ENCODE assay signal across 9 cellular contexts in the genomic region with DNA sequence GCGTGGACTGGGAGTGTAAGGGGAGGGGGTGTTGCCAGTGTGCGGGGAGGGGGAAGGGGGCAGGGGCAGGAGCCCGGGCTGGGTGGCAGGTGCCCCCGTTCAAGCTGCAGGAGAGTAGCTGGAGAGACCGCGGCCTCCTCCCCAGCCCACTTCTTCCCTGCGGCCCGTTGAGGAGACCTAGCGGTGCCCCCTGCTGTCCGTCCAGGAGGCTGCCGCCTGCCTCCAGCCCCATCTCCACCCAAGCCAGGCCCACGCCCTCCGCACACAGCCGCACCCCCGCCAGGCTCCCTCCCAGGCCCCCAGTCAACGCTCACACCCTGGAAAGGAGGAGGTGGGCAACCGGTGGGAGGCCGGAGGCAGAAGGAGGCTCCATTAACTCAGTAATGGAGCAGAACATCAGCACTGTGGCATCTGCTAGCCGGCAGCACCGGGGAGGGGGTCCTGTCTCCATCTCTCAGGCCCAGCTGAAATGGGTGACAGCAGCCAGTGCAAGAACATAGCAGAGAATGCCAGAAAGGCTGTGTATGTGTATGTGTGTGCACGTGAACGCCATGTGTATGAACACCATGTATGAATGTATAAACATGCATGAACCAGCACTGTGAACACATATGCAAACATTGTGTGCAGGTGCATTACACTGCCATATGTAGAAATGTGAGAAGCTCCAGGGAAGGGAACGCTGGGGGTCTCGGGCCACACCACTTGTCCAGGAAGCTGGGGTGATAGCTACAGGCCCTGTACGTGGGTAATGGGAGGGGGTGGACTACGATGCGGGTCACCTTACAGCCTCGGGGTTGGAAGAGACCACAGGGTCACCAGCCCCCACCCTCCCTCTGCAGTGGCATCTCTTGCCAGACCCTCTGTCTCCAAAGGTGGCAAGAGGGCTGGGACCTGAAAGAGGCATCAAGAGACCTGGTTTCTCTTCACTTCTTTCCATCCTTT.
DNase-seq lines count a peak whose midpoint lies in the region; ATAC-seq, FAIRE-seq and TF ChIP-seq lines count a peak whose summit lies in the region.
"Had no signal": no experiment of that assay in that cellular context is flagged by ENCODE, and none has a peak within 500 bp of the region (broad histone marks: within the 10 kb centered on the region; RNA-seq: fewer than 3 reads in every experiment).

No MANE protein-coding gene starts in this region.

- no peaks in the 10 kb centered on the region for H3K9me3 ChIP-seq in neutrophil

- peak; percentile 59 for ATAC-seq in HG03280 (IDR thresholded peaks at IDR 0.05; ENCODE audit: unreplicated experiment)

- peak; percentile 64 for TF ChIP-seq CTCF in fibroblast of pulmonary artery (IDR thresholded peaks at IDR 0.05; ENCODE audit: low read length, missing control alignments)
- TF ChIP-seq CTCF in neutrophil (IDR thresholded peaks at IDR 0.05), result peak; percentile 65

- FAIRE-seq in urothelium cell line (lab: Jason Lieb, UNC), result no peak
- FAIRE-seq: A204.1 had no signal

- H3K4me3 ChIP-seq in fibroblast of pulmonary artery (replicated peaks; ENCODE audit: low read depth, low read length) (no peak overlapping the region), neutrophil (ENCODE audit: low read depth in 1 of 2, low read length in 1 of 2) (no peak overlapping the region)

- H3K27me3 ChIP-seq in neutrophil, result peaks cover 75% of the 10 kb centered on the region

- no peak overlapping the region for H3K27ac ChIP-seq in neutrophil

- H3K4me1 ChIP-seq in neutrophil (ENCODE audit: control insufficient read depth in 1 of 2, insufficient read depth in 1 of 2, low read depth in 1 of 2, low read length in 1 of 2), result peaks cover 19 to 60% of the 10 kb centered on the region in 2 experiments

- DNase-seq in DMS79 treated with DMSO at 0.1 percent for 48 hours (lab: John Stamatoyannopoulos, UW) (peak; percentile 6), DMS79 (lab: John Stamatoyannopoulos, UW) (no peak), OCI-M1 (lab: John Stamatoyannopoulos, UW) (peak; percentile 78), fibroblast of pulmonary artery (ENCODE audit: low read depth) (peak; percentile 73), urothelium cell line (ENCODE audit: low spot score) (peak; percentile 82)
- DNase-seq in activated T-cell treated with anti-CD3 and anti-CD28 coated beads, Interleukin-2, amount 50 U/mL, for 48 hours, result peak; percentile 67 to 80

- no peaks in the 10 kb centered on the region for H3K36me3 ChIP-seq in neutrophil
